ENCODE assay signal across 14 cellular contexts in genomic region chr7:155519358-155519757, GRCh38. TPM values are rescaled to one million over a fixed set of nuclear protein-coding genes. Genes with fewer than 3 reads are reported as not detected.
"Had no signal": no experiment of that assay in that cellular context is flagged by ENCODE, and none has a peak within 500 bp of the region (broad histone marks: within the 10 kb centered on the region; RNA-seq: fewer than 3 reads in every experiment).

No MANE protein-coding gene starts in this region.

RNA-seq across cellular contexts. Expression of gene CNPY1, which starts 27.0 kb away (rescaled TPM):
- total RNA-seq: activated B cell treated with CpG ODN at 0.5 μM for 24 hours; activated CD4-positive, alpha-beta memory T cell treated with anti-CD3 and anti-CD28 coated beads for 36 hours; activated CD4-positive, alpha-beta memory T cell treated with anti-CD3 and anti-CD28 coated beads, Interleukin-2, amount 10 ng/mL, durations not matched to agents 7 days and 5 days; activated CD4-positive, alpha-beta T cell treated with anti-CD3 and anti-CD28 coated beads for 36 hours; activated CD4-positive, alpha-beta T cell treated with anti-CD3 and anti-CD28 coated beads, Interleukin-2, amount 10 ng/mL, durations not matched to agents 24 days and 14 days; activated CD4-positive, alpha-beta T cell treated with anti-CD3 and anti-CD28 coated beads, Interleukin-2, amount 10 ng/mL, durations not matched to agents 7 days and 5 days; activated CD8-positive, alpha-beta memory T cell treated with anti-CD3 and anti-CD28 coated beads for 36 hours; activated CD8-positive, alpha-beta memory T cell treated with anti-CD3 and anti-CD28 coated beads, Interleukin-2, amount 10 ng/mL, durations not matched to agents 7 days and 5 days; activated CD8-positive, alpha-beta T cell treated with anti-CD3 and anti-CD28 coated beads for 36 hours; activated CD8-positive, alpha-beta T cell treated with anti-CD3 and anti-CD28 coated beads, Interleukin-2, amount 10 ng/mL, durations not matched to agents 7 days and 5 days; T-cell; T-helper 1 cell treated with Interleukin-12 subunit alpha and Interleukin-12 subunit beta and Interleukin-4 antibody, amounts not matched to agents 30 ng/mL and 1 ng/mL, for 36 hours; T-helper 17 cell; T-helper 2 cell treated with Interferon-gamma antibody and Interleukin-4, amounts not matched to agents 100 ng/mL and 5 ng/mL, for 36 hours had no signal
